Comparison of ENCODE assay signal across 1 cellular context in genomic region chr10:51034769-51035168, GRCh38.
TF ChIP-seq lines count a peak whose summit lies in the region.

No MANE protein-coding gene starts in this region.

TF ChIP-seq in HEK293, 187 proteins besides CTCF, POLR2A, EP300 and RAD21 (continued from another document):
- no peak for TF ChIP-seq ZNF18 (tag by site-specific recombination; IDR thresholded peaks at IDR 0.05)
